Comparison of ENCODE assay signal across 8 cellular contexts in genomic region chr13:74136089-74136658, GRCh38. TPM values are rescaled to one million over a fixed set of nuclear protein-coding genes. Genes with fewer than 3 reads are reported as not detected.
DNase-seq lines count a peak whose midpoint lies in the region; ATAC-seq and TF ChIP-seq lines count a peak whose summit lies in the region.

No MANE protein-coding gene starts in this region.

- no peaks in the 10 kb centered on the region for H3K79me2 ChIP-seq in HCT116 (ENCODE audit: insufficient read depth, low read length)

- TF ChIP-seq POLR2A in HCT116 (IDR thresholded peaks at IDR 0.05; ENCODE audit: borderline replicate concordance, extremely low read depth, insufficient read depth, insufficient read length) (no peak), right lobe of liver (IDR thresholded peaks at IDR 0.05) (no peak)

- no peak overlapping the region for H3K27ac Mint-ChIP-seq in T-helper 17 cell

- H3K4me1 ChIP-seq in HCT116 (ENCODE audit: control insufficient read depth in 1 of 2, insufficient read depth in 2 of 2, low read length in 2 of 2) (peaks cover 5 to 18% of the 10 kb centered on the region in 2 experiments; a peak in 2 of 4 replicates), colonic mucosa (no peaks in the 10 kb centered on the region), right lobe of liver (peaks cover 0 to 10% (median 4%) of the 10 kb centered on the region in 4 donors)

- H3K9me3 ChIP-seq in HCT116 (ENCODE audit: control insufficient read depth in 1 of 2, insufficient read depth in 1 of 2, low read depth in 1 of 2, low read length in 2 of 2) = no peaks in the 10 kb centered on the region
- no peaks in the 10 kb centered on the region for H3K9me3 ChIP-seq in T-helper 17 cell (ENCODE audit: control insufficient read depth, low read length, poor library complexity, severe bottlenecking)
- no peaks in the 10 kb centered on the region for H3K9me3 ChIP-seq in colonic mucosa
- no peaks in the 10 kb centered on the region for H3K9me3 ChIP-seq in right lobe of liver

- TSS peak; percentile 77 for BruUV-seq in HCT116 (replicated peaks; lab: Mats Ljungman, UMichigan)

- WGBS in right lobe of liver (ENCODE audit: insufficient coverage, low coverage, low lambda C conversion rate, missing lambda C conversion rate) = 2% methylated on average over 22 of the region's 27 CpGs

- peaks cover 22% of the 10 kb centered on the region for H3K4me1 Mint-ChIP-seq in T-helper 17 cell

- intact Hi-C loops in HCT116 (cut with micrococcal nuclease) = loop anchor here (10.0 kb wide), 1 partner anchor 281 kb away; no protein-coding TSS in a partner anchor
- intact Hi-C loops in colonic mucosa (cut with DNase I) = loop anchor here (10.0 kb wide), 2 partner anchors 149 to 371 kb away; no protein-coding TSS in a partner anchor
- intact Hi-C loops in right lobe of liver (cut with DNase I) = no loop called here

- no peaks in the 10 kb centered on the region for H4K20me1 ChIP-seq in HCT116 (ENCODE audit: insufficient read depth)

- no peak overlapping the region for H3K4me3 Mint-ChIP-seq in T-helper 17 cell

- no peaks in the 10 kb centered on the region for H3K9me2 ChIP-seq in HCT116 (ENCODE audit: insufficient read depth)

- ATAC-seq in HCT116 (no peak), T-helper 17 cell (peak; percentile 5), right lobe of liver (peak in 1 of 4 donors; percentile 5), GM18868 (IDR thresholded peaks at IDR 0.05; ENCODE audit: unreplicated experiment) (no peak)

- no peak for TF ChIP-seq RAD21 in HCT116 (IDR thresholded peaks at IDR 0.05; ENCODE audit: low read depth)

- DNase-seq in ACHN (peak; percentile 30), HCT116 (ENCODE audit: low read depth, low spot score) (no peak), T-helper 17 cell (peak; percentile 21 to 29 (median 24)), colonic mucosa (peak; percentile 51), right lobe of liver (peak; percentile 30 to 63 (median 50)), SK-N-DZ (ENCODE audit: low spot score) (no peak)
- DNase-seq in stimulated activated CD8-positive, alpha-beta memory T cell treated with anti-CD3 and anti-CD28 coated beads, Interleukin-7, amount 100 ng/mL, for 48 hours (ENCODE audit: extremely low read depth in 1 of 2, low read depth in 1 of 2) = peak; percentile 14 to 19

- no peaks in the 10 kb centered on the region for H3K27me3 ChIP-seq in HCT116 (ENCODE audit: insufficient read depth, low read length)
- H3K27me3 ChIP-seq in colonic mucosa = no peaks in the 10 kb centered on the region
- no peaks in the 10 kb centered on the region for H3K27me3 ChIP-seq in right lobe of liver

- H3K4me2 ChIP-seq in HCT116 (ENCODE audit: low read length) = peak overlapping the region; percentile 96

- no peaks in the 10 kb centered on the region for H3K36me3 ChIP-seq in HCT116 (ENCODE audit: control insufficient read depth in 1 of 2, insufficient read depth in 2 of 2, low read length in 2 of 2)
- no peaks in the 10 kb centered on the region for H3K36me3 ChIP-seq in colonic mucosa
- H3K36me3 ChIP-seq in right lobe of liver = no peaks in the 10 kb centered on the region

- peak overlapping the region; percentile 60 for H3K9ac ChIP-seq in HCT116 (ENCODE audit: low read length)
- H3K9ac ChIP-seq in colonic mucosa (ENCODE audit: low read depth in 2 of 2, low read length in 2 of 2) = peak overlapping the region; percentile 87 to 96

- peak overlapping the region; percentile 83 for H3K27ac ChIP-seq in HCT116 (ENCODE audit: low read depth, low read length)
- peak overlapping the region; percentile 92 for H3K27ac ChIP-seq in colonic mucosa
- peak overlapping the region; percentile 70 to 91 (median 79) for H3K27ac ChIP-seq in right lobe of liver

- POLR2A ChIA-PET in HCT116 (lab: Charles Lee) = no interaction called here

- H3K27me3 Mint-ChIP-seq in T-helper 17 cell = no peaks in the 10 kb centered on the region

- in situ Hi-C loops in ACHN (cut with HindIII; ENCODE audit: low pct_ligation_motif_present, low pct_unique_long_range_greater_than_20kb, low sequenced_read_pairs) = no loop called here

- peaks cover 4% of the 10 kb centered on the region for H3K36me3 Mint-ChIP-seq in T-helper 17 cell (ENCODE audit: low read depth)

- peak overlapping the region; percentile 58 to 68 for H3K4me3 ChIP-seq in HCT116 (replicated peaks in 1 of 2; ENCODE audit: low read depth in 1 of 2, low read length in 2 of 2)
- H3K4me3 ChIP-seq in colonic mucosa = peak overlapping the region; percentile 74
- H3K4me3 ChIP-seq in right lobe of liver = peak overlapping the region; percentile 84 to 97 (median 89)

- RAD21 ChIA-PET in HCT116 (lab: Charles Lee; ENCODE audit: low non-redundant PET in 1 of 2, low total read pairs in 2 of 2, uncharacterized antibody in 2 of 2, unreplicated experiment in 2 of 2) = no interaction called here

- CTCF ChIA-PET in HCT116 (lab: Charles Lee) = no interaction called here

- H2AFZ ChIP-seq in HCT116 (ENCODE audit: low read depth, low read length, poor library complexity, severe bottlenecking) = peak overlapping the region; percentile 44

- TF ChIP-seq CTCF in HCT116 (IDR thresholded peaks at IDR 0.05 in 2 of 3, conservative IDR thresholded peaks at IDR 0.05 in 1 of 3; ENCODE audit: borderline replicate concordance in 1 of 3, insufficient read depth in 1 of 3, low read depth in 2 of 3, low read length in 2 of 3) = no peak
- TF ChIP-seq CTCF in colonic mucosa (IDR thresholded peaks at IDR 0.05) = no peak
- no peak for TF ChIP-seq CTCF in right lobe of liver (IDR thresholded peaks at IDR 0.05)

TF ChIP-seq in HCT116, 20 proteins besides CTCF, POLR2A, EP300 and RAD21:
- TF ChIP-seq EGR1 (IDR thresholded peaks at IDR 0.05; ENCODE audit: low read depth) = no peak
- TF ChIP-seq POLR2AphosphoS5 (IDR thresholded peaks at IDR 0.05; ENCODE audit: low read depth, low read length) = no peak
- no peak for TF ChIP-seq SIN3A (IDR thresholded peaks at IDR 0.05; ENCODE audit: low read depth)
- no peak for TF ChIP-seq CEBPB (IDR thresholded peaks at IDR 0.05; ENCODE audit: low read depth)
- TF ChIP-seq JUND (IDR thresholded peaks at IDR 0.05) = no peak
- TF ChIP-seq YY1 (IDR thresholded peaks at IDR 0.05; ENCODE audit: extremely low read depth, insufficient replicate concordance, low read depth, low read length) = no peak
- TF ChIP-seq SP1 (IDR thresholded peaks at IDR 0.05; ENCODE audit: low read depth) = no peak
- TF ChIP-seq ELF1 (IDR thresholded peaks at IDR 0.05; ENCODE audit: borderline replicate concordance, low read depth) = no peak
- no peak for TF ChIP-seq SRF (IDR thresholded peaks at IDR 0.05; ENCODE audit: low read depth)
- no peak for TF ChIP-seq ATF3 (IDR thresholded peaks at IDR 0.05)
- TF ChIP-seq EZH2phosphoT487 (IDR thresholded peaks at IDR 0.05; ENCODE audit: borderline replicate concordance) = no peak
- TF ChIP-seq CBX3 (IDR thresholded peaks at IDR 0.05; ENCODE audit: low read depth) = no peak
- TF ChIP-seq ZFX (IDR thresholded peaks at IDR 0.05) = no peak

RNA-seq across cellular contexts. Expression of gene KLF12, which starts 2.0 kb away (rescaled TPM):
- total RNA-seq in HCT116 (2021; ENCODE audit: unreplicated experiment) (7.8 TPM), T-helper 17 cell (10 to 100 TPM; 88.9 to 97.6 TPM), colonic mucosa (1 to 10 TPM; 5.1 to 6.3 TPM), right lobe of liver (10 to 100 TPM in 3 of 6 experiments, 1 to 10 TPM in 3; 6.0 to 20.7 (median 10.4) TPM)
- 1.6 and 2.5 TPM in 2 replicates for polyA plus RNA-seq in HCT116 (2012)
- polyA plus RNA-seq in SK-N-DZ (2014; cell fraction: cytosol; rRNA removed) = 10.6 and 11.9 TPM in 2 replicates
- polyA plus RNA-seq in SK-N-DZ (2014; cell fraction: nucleus; rRNA removed) = 16.4 and 19.8 TPM in 2 replicates

Comparison
In these comparisons a context has a peak if more than half of its experiments do, and no peak if none do; other contexts are left out.
1. DNase-seq: peak in ACHN (single experiment), T-helper 17 cell (3 of 3), colonic mucosa (single experiment), right lobe of liver (3 of 3) and stimulated activated CD8-positive, alpha-beta memory T cell treated with anti-CD3 and anti-CD28 coated beads, Interleukin-7, amount 100 ng/mL, for 48 hours (2 of 2); none in HCT116 (single experiment) and SK-N-DZ (single experiment).
2. RNA of gene KLF12, which starts 2.0 kb away (total RNA-seq): 88.9 to 97.6 TPM in T-helper 17 cell; 6.0 to 20.7 TPM in right lobe of liver, 7.8 TPM in HCT116 (single experiment) and 5.1 to 6.3 TPM in colonic mucosa; every median in the first group is over 4 times any median in the second.
3. intact Hi-C loops: an anchor here in HCT116 (10.0 kb wide) and colonic mucosa (10.0 kb wide); none called in right lobe of liver.
4. Peak in every context shown above with its lines, with median percentiles within 50 percentile points of each other: H3K27ac ChIP-seq and H3K4me3 ChIP-seq.